ENCODE assay signal across 23 cellular contexts in genomic region chr6:73024598-73024997, GRCh38.
"Had no signal": no experiment of that assay in that cellular context is flagged by ENCODE, and none has a peak within 500 bp of the region (broad histone marks: within the 10 kb centered on the region; RNA-seq: fewer than 3 reads in every experiment).

No MANE protein-coding gene starts in this region.

- H3K9ac ChIP-seq: neural progenitor cell had no signal

- ATAC-seq: activated CD8-positive, alpha-beta memory T cell treated with anti-CD3 and anti-CD28 coated beads, Interleukin-2, amount 10 ng/mL, durations not matched to agents 7 days and 5 days; activated CD8-positive, alpha-beta T cell treated with anti-CD3 and anti-CD28 coated beads for 36 hours; lower lobe of right lung; mucosa of descending colon; naive thymus-derived CD4-positive, alpha-beta T cell; upper lobe of right lung had no signal

- H2AFZ ChIP-seq: neural progenitor cell had no signal

- H3K27me3 ChIP-seq: neural progenitor cell, thyroid gland, upper lobe of right lung had no signal

- H3K9me3 ChIP-seq: lower lobe of right lung, mucosa of descending colon, thyroid gland, upper lobe of right lung had no signal

- H3K36me3 ChIP-seq: lower lobe of right lung, neural progenitor cell, thyroid gland, upper lobe of right lung, WERI-Rb-1 had no signal

- H3K4me1 ChIP-seq: lower lobe of right lung, upper lobe of right lung had no signal

- DNase-seq: activated CD4-positive, alpha-beta T cell treated with anti-CD3 and anti-CD28 coated beads, Interleukin-2, amount 10 ng/mL, durations not matched to agents 7 days and 5 days; activated CD4-positive, CD25-positive, alpha-beta regulatory T cell treated with anti-CD3 and anti-CD28 coated beads, Interleukin-2, amount 50 U/mL, for 72 hours; activated CD8-positive, alpha-beta memory T cell treated with anti-CD3 and anti-CD28 coated beads, Interleukin-2, amount 10 ng/mL, durations not matched to agents 7 days and 5 days; activated CD8-positive, alpha-beta T cell treated with anti-CD3 and anti-CD28 coated beads for 36 hours; activated effector memory CD4-positive, alpha-beta T cell treated with anti-CD3 and anti-CD28 coated beads, Interleukin-2, amount 50 U/mL, for 16 hours; activated naive CD4-positive, alpha-beta T cell treated with anti-CD3 and anti-CD28 coated beads, Interleukin-2, amount 10 ng/mL, durations not matched to agents 7 days and 5 days; activated T-cell treated with anti-CD3 and anti-CD28 coated beads for 4 hours; amygdala; cerebellar nuclear complex; cortex of kidney; endodermal cell; foreskin fibroblast; lower lobe of right lung; mesendoderm; mucosa of descending colon; naive thymus-derived CD4-positive, alpha-beta T cell; retina; stimulated activated CD4-positive, alpha-beta T cell treated with anti-CD3 and anti-CD28 coated beads, Interleukin-4, amount 100 ng/mL, for 4 hours; substantia nigra; thyroid gland; upper lobe of right lung; WERI-Rb-1 had no signal

- H3K27ac ChIP-seq: lower lobe of right lung, neural progenitor cell, thyroid gland, upper lobe of right lung, WERI-Rb-1 had no signal

- H3K4me2 ChIP-seq: neural progenitor cell had no signal

- H3K4me3 ChIP-seq: lower lobe of right lung, mucosa of descending colon, neural progenitor cell, thyroid gland, upper lobe of right lung had no signal
